Comparison of ENCODE assay signal across 16 cellular contexts in genomic region chr7:116678812-116679211, GRCh38. TPM values are rescaled to one million over a fixed set of nuclear protein-coding genes. Genes with fewer than 3 reads are reported as not detected.
A peak's percentile ranks its signal among the peaks of the same experiment; 100 is the strongest.
DNase-seq lines count a peak whose midpoint lies in the region; ATAC-seq and TF ChIP-seq lines count a peak whose summit lies in the region.
"Had no signal": no experiment of that assay in that cellular context is flagged by ENCODE, and none has a peak within 500 bp of the region (broad histone marks: within the 10 kb centered on the region; RNA-seq: fewer than 3 reads in every experiment).

No MANE protein-coding gene starts in this region.

- H3K4me1 ChIP-seq in RWPE2 (ENCODE audit: insufficient read depth, poor library complexity, severe bottlenecking) (peaks cover 53% of the 10 kb centered on the region), PC-3 (ENCODE audit: insufficient read depth, low read length) (peaks cover 42% of the 10 kb centered on the region)
- no peaks in the 10 kb centered on the region for H3K4me1 ChIP-seq in naive thymus-derived CD4-positive, alpha-beta T cell (ENCODE audit: control insufficient read depth in 2 of 2, insufficient read depth in 2 of 2, low read length in 2 of 2)

- H2AFZ ChIP-seq in PC-3 (ENCODE audit: low read length) = no peak overlapping the region
- H2AFZ ChIP-seq: GM23338 had no signal

- H3F3A ChIP-seq in PC-3 (ENCODE audit: low read length, unreplicated experiment) = no peaks in the 10 kb centered on the region

- no peak overlapping the region for H3K4me3 ChIP-seq in RWPE2 (ENCODE audit: severe bottlenecking)
- no peak overlapping the region for H3K4me3 ChIP-seq in naive thymus-derived CD4-positive, alpha-beta T cell (ENCODE audit: low read length)
- H3K4me3 ChIP-seq in PC-3 (ENCODE audit: low read length) = no peak overlapping the region
- H3K4me3 ChIP-seq: BLaER1, GM23338 had no signal

- BruUV-seq in PC-3 (replicated peaks; lab: Mats Ljungman, UMichigan) = no TSS peak

- TF ChIP-seq CTCF in RWPE2 (IDR thresholded peaks at IDR 0.05; ENCODE audit: poor library complexity, severe bottlenecking) = no peak
- TF ChIP-seq CTCF in PC-3 (conservative IDR thresholded peaks at IDR 0.05; ENCODE audit: low read depth, low read length) = no peak
- TF ChIP-seq CTCF in omental fat pad (IDR thresholded peaks at IDR 0.05) = no peak

- H3K4me2 ChIP-seq in PC-3 (ENCODE audit: low read length) = no peak overlapping the region
- H3K4me2 ChIP-seq: BLaER1, GM23338 had no signal

- H3K36me3 ChIP-seq in RWPE2 (ENCODE audit: low read depth) = peaks cover 17% of the 10 kb centered on the region
- H3K36me3 ChIP-seq in naive thymus-derived CD4-positive, alpha-beta T cell (ENCODE audit: control insufficient read depth in 2 of 3, insufficient read depth in 3 of 3, low read length in 3 of 3) = no peaks in the 10 kb centered on the region
- peaks cover 20% of the 10 kb centered on the region; the same call in 1 of the 2 replicates for H3K36me3 ChIP-seq in PC-3 (ENCODE audit: low read depth, low read length)
- H3K36me3 ChIP-seq: BLaER1 had no signal

- H3K9me3 Mint-ChIP-seq in activated naive CD8-positive, alpha-beta T cell treated with anti-CD3 and anti-CD28 coated beads, Interleukin-2, amount 50 U/mL, for 24 hours = no peaks in the 10 kb centered on the region
- no peaks in the 10 kb centered on the region for H3K9me3 Mint-ChIP-seq in activated naive CD8-positive, alpha-beta T cell treated with anti-CD3 and anti-CD28 coated beads for 36 hours
- peaks cover 0 to 4% (median 0%) of the 10 kb centered on the region in 11 donors for H3K9me3 Mint-ChIP-seq in naive thymus-derived CD4-positive, alpha-beta T cell
- H3K9me3 Mint-ChIP-seq: GM23338 had no signal

- H3K79me2 ChIP-seq in PC-3 (ENCODE audit: low read length) = peaks cover 100% of the 10 kb centered on the region

- H3K27me3 ChIP-seq in RWPE2 (ENCODE audit: insufficient read depth, poor library complexity, severe bottlenecking) = no peaks in the 10 kb centered on the region
- no peaks in the 10 kb centered on the region for H3K27me3 ChIP-seq in naive thymus-derived CD4-positive, alpha-beta T cell (ENCODE audit: control insufficient read depth in 2 of 2, insufficient read depth in 2 of 2, low read length in 2 of 2)
- no peaks in the 10 kb centered on the region for H3K27me3 ChIP-seq in PC-3 (ENCODE audit: low read length)
- H3K27me3 ChIP-seq: BLaER1 had no signal

- peaks cover 7% of the 10 kb centered on the region for H3K4me1 Mint-ChIP-seq in activated naive CD8-positive, alpha-beta T cell treated with anti-CD3 and anti-CD28 coated beads, Interleukin-2, amount 50 U/mL, for 24 hours
- peaks cover 3% of the 10 kb centered on the region for H3K4me1 Mint-ChIP-seq in activated naive CD8-positive, alpha-beta T cell treated with anti-CD3 and anti-CD28 coated beads for 36 hours
- H3K4me1 Mint-ChIP-seq in naive thymus-derived CD4-positive, alpha-beta T cell = peaks cover 0 to 10% (median 0%) of the 10 kb centered on the region in 7 donors
- H3K4me1 Mint-ChIP-seq: CD4-positive, CD25-positive, alpha-beta regulatory T cell had no signal

- peak overlapping the region; percentile 10 for H3K27ac Mint-ChIP-seq in activated naive CD8-positive, alpha-beta T cell treated with anti-CD3 and anti-CD28 coated beads, Interleukin-2, amount 50 U/mL, for 24 hours
- no peak overlapping the region for H3K27ac Mint-ChIP-seq in activated naive CD8-positive, alpha-beta T cell treated with anti-CD3 and anti-CD28 coated beads for 36 hours
- H3K27ac Mint-ChIP-seq in naive thymus-derived CD4-positive, alpha-beta T cell = no peak overlapping the region
- H3K27ac Mint-ChIP-seq: CD4-positive, CD25-positive, alpha-beta regulatory T cell; GM23338 had no signal

- H3K36me3 Mint-ChIP-seq in activated naive CD8-positive, alpha-beta T cell treated with anti-CD3 and anti-CD28 coated beads, Interleukin-2, amount 50 U/mL, for 24 hours (ENCODE audit: low read depth) = no peaks in the 10 kb centered on the region
- no peaks in the 10 kb centered on the region for H3K36me3 Mint-ChIP-seq in activated naive CD8-positive, alpha-beta T cell treated with anti-CD3 and anti-CD28 coated beads for 36 hours
- no peaks in the 10 kb centered on the region for H3K36me3 Mint-ChIP-seq in naive thymus-derived CD4-positive, alpha-beta T cell
- H3K36me3 Mint-ChIP-seq: CD4-positive, CD25-positive, alpha-beta regulatory T cell had no signal

- peak overlapping the region; percentile 89 for H3K27ac ChIP-seq in RWPE2 (ENCODE audit: poor library complexity, severe bottlenecking)
- H3K27ac ChIP-seq in epithelial cell of prostate = peak overlapping the region; percentile 91
- no peak overlapping the region for H3K27ac ChIP-seq in naive thymus-derived CD4-positive, alpha-beta T cell (ENCODE audit: low read depth, low read length)
- H3K27ac ChIP-seq in PC-3 (ENCODE audit: low read length) = no peak overlapping the region
- H3K27ac ChIP-seq: 22Rv1, BLaER1 had no signal

- H3K9ac ChIP-seq in PC-3 (ENCODE audit: low read length) = no peak overlapping the region
- H3K9ac ChIP-seq: BLaER1 had no signal

- no peaks in the 10 kb centered on the region for H3K9me2 ChIP-seq in PC-3 (replicated peaks; ENCODE audit: low read length)

- intact Hi-C loops in naive thymus-derived CD4-positive, alpha-beta T cell (cut with micrococcal nuclease) = loop anchor here in 1 of 2 donors (2.0 kb wide), 1 partner anchor 130 kb away; no protein-coding TSS in a partner anchor
- intact Hi-C loops in PC-3 (cut with micrococcal nuclease) = loop anchor here (10.0 kb wide), 1 partner anchor 154 kb away; the partner anchor contains the start of gene CAV1

- H3K4me3 Mint-ChIP-seq in activated naive CD8-positive, alpha-beta T cell treated with anti-CD3 and anti-CD28 coated beads, Interleukin-2, amount 50 U/mL, for 24 hours = no peak overlapping the region
- no peak overlapping the region for H3K4me3 Mint-ChIP-seq in activated naive CD8-positive, alpha-beta T cell treated with anti-CD3 and anti-CD28 coated beads for 36 hours
- H3K4me3 Mint-ChIP-seq in naive thymus-derived CD4-positive, alpha-beta T cell = no peak overlapping the region
- H3K4me3 Mint-ChIP-seq: CD4-positive, CD25-positive, alpha-beta regulatory T cell; GM23338 had no signal

- POLR2A ChIA-PET in naive thymus-derived CD4-positive, alpha-beta T cell (lab: Charles Lee) = no interaction called here
- POLR2A ChIA-PET in PC-3 (lab: Charles Lee; ENCODE audit: unreplicated experiment) = no interaction called here

- CTCF ChIA-PET in naive thymus-derived CD4-positive, alpha-beta T cell (lab: Charles Lee) = interaction anchor here (0.6 kb wide), 1 partner anchor 491 kb away, joined by 3 read pairs; no protein-coding TSS in a partner anchor
- CTCF ChIA-PET in PC-3 (lab: Charles Lee) = no interaction called here

- peaks cover 5% of the 10 kb centered on the region; the same call in 1 of the 2 replicates for H4K20me1 ChIP-seq in PC-3 (ENCODE audit: low read length)
- H4K20me1 ChIP-seq: BLaER1 had no signal

- H3K27me3 Mint-ChIP-seq in activated naive CD8-positive, alpha-beta T cell treated with anti-CD3 and anti-CD28 coated beads, Interleukin-2, amount 50 U/mL, for 24 hours = peaks cover 43% of the 10 kb centered on the region
- peaks cover 43% of the 10 kb centered on the region for H3K27me3 Mint-ChIP-seq in activated naive CD8-positive, alpha-beta T cell treated with anti-CD3 and anti-CD28 coated beads for 36 hours
- peaks cover 35 to 43% (median 38%) of the 10 kb centered on the region in 5 donors for H3K27me3 Mint-ChIP-seq in naive thymus-derived CD4-positive, alpha-beta T cell

- ATAC-seq in activated naive CD8-positive, alpha-beta T cell treated with anti-CD3 and anti-CD28 coated beads, Interleukin-2, amount 50 U/mL, for 24 hours = no peak
- ATAC-seq in RWPE2 (ENCODE audit: low read depth) (no peak), PC-3 (no peak), omental fat pad (ENCODE audit: low FRiP score) (no peak), HG02970 (IDR thresholded peaks at IDR 0.05; ENCODE audit: low FRiP score, unreplicated experiment) (no peak)
- ATAC-seq in naive thymus-derived CD4-positive, alpha-beta T cell = peak; percentile 27
- ATAC-seq: GM23338, HepG2 had no signal

- no peak for DNase-seq in activated naive CD8-positive, alpha-beta T cell treated with anti-CD3 and anti-CD28 coated beads, Interleukin-2, amount 50 U/mL, for 24 hours
- DNase-seq in activated naive CD8-positive, alpha-beta T cell treated with anti-CD3 and anti-CD28 coated beads for 36 hours = no peak
- DNase-seq in RWPE2 (ENCODE audit: low spot score) = no peak
- no peak for DNase-seq in epithelial cell of prostate (ENCODE audit: low read depth, low spot score)
- DNase-seq in naive thymus-derived CD4-positive, alpha-beta T cell = no peak
- DNase-seq in PC-3 = no peak
- no peak for DNase-seq in omental fat pad (ENCODE audit: low spot score)
- DNase-seq: AML-193, GF-D8, H7 had no signal

- H3K9me3 ChIP-seq in RWPE2 (ENCODE audit: severe bottlenecking) (no peaks in the 10 kb centered on the region), PC-3 (ENCODE audit: low read length) (no peaks in the 10 kb centered on the region)
- H3K9me3 ChIP-seq in naive thymus-derived CD4-positive, alpha-beta T cell (ENCODE audit: control insufficient read depth in 2 of 3, low read length in 3 of 3) = no peaks in the 10 kb centered on the region
- H3K9me3 ChIP-seq: BLaER1 had no signal

RNA-seq across cellular contexts. Expression of gene MET, which starts 6.8 kb away (rescaled TPM):
- total RNA-seq in activated naive CD8-positive, alpha-beta T cell treated with anti-CD3 and anti-CD28 coated beads for 36 hours = under 1 TPM; 0.58 to 0.72 TPM
- total RNA-seq in naive thymus-derived CD4-positive, alpha-beta T cell = 1 to 10 TPM in 1 of 5 experiments, under 1 TPM in 2, not detected in 2; 0.19 to 1.0 (median 0.73) TPM
- not detected for polyA plus RNA-seq in naive thymus-derived CD4-positive, alpha-beta T cell
- 109 and 118 TPM in 2 replicates for total RNA-seq in PC-3 (2014; rRNA removed)
- total RNA-seq in omental fat pad = 10 to 100 TPM; 24.9 to 92.4 (median 54.4) TPM
- total RNA-seq: CD4-positive, CD25-positive, alpha-beta regulatory T cell had no signal
- polyA plus RNA-seq: CD4-positive, CD25-positive, alpha-beta regulatory T cell had no signal

Comparison
In these comparisons a context has a peak if more than half of its experiments do, and no peak if none do; other contexts are left out.
1. H3K27ac ChIP-seq: peak in RWPE2 (single experiment) and epithelial cell of prostate (single experiment); none in naive thymus-derived CD4-positive, alpha-beta T cell (single experiment) and PC-3 (single experiment).
2. RNA of gene MET, which starts 6.8 kb away (total RNA-seq): 109 to 118 TPM in PC-3 and 24.9 to 92.4 TPM in omental fat pad; 0.58 to 0.72 TPM in activated naive CD8-positive, alpha-beta T cell treated with anti-CD3 and anti-CD28 coated beads for 36 hours and 0.19 to 1.0 TPM in naive thymus-derived CD4-positive, alpha-beta T cell; every median in the first group is over 10 times any median in the second.